Comparison of ENCODE assay signal across 21 cellular contexts in the genomic region with DNA sequence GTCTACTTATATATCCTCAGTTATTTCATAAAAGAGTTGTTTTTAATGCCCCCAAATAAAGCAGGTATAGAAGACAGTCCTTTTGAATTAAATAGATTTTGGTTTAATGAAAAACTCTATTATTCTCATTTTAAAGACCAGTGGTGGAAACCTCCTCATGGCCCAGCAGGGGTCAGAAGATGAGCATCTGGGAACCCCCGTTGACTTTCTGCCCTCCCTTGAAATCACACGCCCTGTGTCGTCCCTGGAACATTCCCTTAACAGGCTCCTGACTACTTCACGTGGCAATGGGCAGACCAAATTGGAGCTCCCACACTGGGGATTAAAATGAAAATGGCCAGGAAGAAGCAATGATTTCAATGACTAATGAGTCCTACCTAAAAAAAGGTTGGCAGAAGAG.
"Had no signal": no experiment of that assay in that cellular context is flagged by ENCODE, and none has a peak within 500 bp of the region (broad histone marks: within the 10 kb centered on the region; RNA-seq: fewer than 3 reads in every experiment).

No MANE protein-coding gene starts in this region.

- DNase-seq: activated CD4-positive, alpha-beta T cell treated with anti-CD3 and anti-CD28 coated beads, Interleukin-2, amount 10 ng/mL, durations not matched to agents 7 days and 5 days; activated CD8-positive, alpha-beta memory T cell treated with anti-CD3 and anti-CD28 coated beads, Interleukin-2, amount 50 U/mL, for 4 hours; activated effector memory CD4-positive, alpha-beta T cell treated with Interleukin-2 at 50 U/mL for 16 hours; activated naive CD4-positive, alpha-beta T cell treated with anti-CD3 and anti-CD28 coated beads, Interleukin-2, amount 10 ng/mL, durations not matched to agents 7 days and 5 days; activated naive CD8-positive, alpha-beta T cell treated with anti-CD3 and anti-CD28 coated beads, Interleukin-2, amount 50 U/mL, for 24 hours; activated T-cell treated with anti-CD3 and anti-CD28 coated beads, Interleukin-2, amount 50 U/mL, for 48 hours; aorta; brain microvascular endothelial cell; central memory CD4-positive, alpha-beta T cell; effector CD8-positive, alpha-beta T cell; hypothalamus; midbrain; occipital lobe; stomach had no signal

- H3K36me3 ChIP-seq: brain microvascular endothelial cell had no signal

- H3K4me1 ChIP-seq: right atrium auricular region, stomach had no signal

- ATAC-seq: activated naive CD8-positive, alpha-beta T cell treated with anti-CD3 and anti-CD28 coated beads, Interleukin-2, amount 50 U/mL, for 24 hours; left lobe of liver had no signal

- H3K9me3 ChIP-seq: right atrium auricular region, stomach had no signal

- H3K27me3 ChIP-seq: brain microvascular endothelial cell, right atrium auricular region, stomach had no signal

- H3K4me3 ChIP-seq: coronary artery, lung, right atrium auricular region, skin epidermis, stomach had no signal

- FAIRE-seq: endothelial cell of umbilical vein, keratinocyte had no signal

- H3K27ac ChIP-seq: brain microvascular endothelial cell, coronary artery, right atrium auricular region, skin epidermis, stomach had no signal
